In genomic region chr12:120257041-120257821, GRCh38 we compare ENCODE assay signal across 8 cellular contexts. TPM values are rescaled to one million over a fixed set of nuclear protein-coding genes. Genes with fewer than 3 reads are reported as not detected.
DNase-seq lines count a peak whose midpoint lies in the region; ATAC-seq, FAIRE-seq and TF ChIP-seq lines count a peak whose summit lies in the region.

No MANE protein-coding gene starts in this region.

- H3K9ac ChIP-seq in astrocyte (ENCODE audit: low read length) (peak overlapping the region; percentile 61), skeletal muscle satellite cell (ENCODE audit: low read depth, low read length) (peak overlapping the region; percentile 59)

- no peak for TF ChIP-seq CTCF in astrocyte (IDR thresholded peaks at IDR 0.05; ENCODE audit: insufficient read depth, low read depth, low read length)

- H3K36me3 ChIP-seq in astrocyte (ENCODE audit: insufficient read depth, low read length) (peaks cover 10% of the 10 kb centered on the region), skeletal muscle satellite cell (ENCODE audit: insufficient read depth, low read length) (peaks cover 54% of the 10 kb centered on the region)

- FAIRE-seq in astrocyte (lab: Jason Lieb, UNC): peak; percentile 89

- peaks cover 32% of the 10 kb centered on the region for H3K36me3 Mint-ChIP-seq in astrocyte (ENCODE audit: low read depth, unreplicated experiment)

- no peaks in the 10 kb centered on the region for H3K9me3 ChIP-seq in astrocyte (ENCODE audit: insufficient read depth, low read depth, low read length)
- H3K9me3 ChIP-seq in skeletal muscle satellite cell (replicated peaks; ENCODE audit: low read length): no peaks in the 10 kb centered on the region

- no peak for ATAC-seq in HG03469 (IDR thresholded peaks at IDR 0.05; ENCODE audit: unreplicated experiment)

- peak; percentile 84 for DNase-seq in HT1080 (ENCODE audit: low read depth)
- peak; percentile 92 for DNase-seq in astrocyte (ENCODE audit: low read depth)
- peak; percentile 36 to 44 for DNase-seq in hippocampal formation (lab: John Stamatoyannopoulos, UW)
- no peak for DNase-seq in NCI-H524 treated with DMSO at 0.1 percent for 48 hours (lab: John Stamatoyannopoulos, UW)
- no peak for DNase-seq in 8988T
- no peak for DNase-seq in DMS79 treated with DMSO at 0.1 percent for 48 hours (lab: John Stamatoyannopoulos, UW)

- no peak overlapping the region for H2AFZ ChIP-seq in astrocyte (ENCODE audit: low read depth, low read length)

- H3K79me2 ChIP-seq in astrocyte (ENCODE audit: insufficient read depth, low read length): peaks cover 100% of the 10 kb centered on the region

- H3K4me3 ChIP-seq in astrocyte (ENCODE audit: insufficient read depth, low read depth, low read length): peak overlapping the region; percentile 1
- peak overlapping the region; percentile 47 for H3K4me3 ChIP-seq in skeletal muscle satellite cell (ENCODE audit: low read length)

- H3K4me1 ChIP-seq in astrocyte (ENCODE audit: insufficient read depth, low read length) (peaks cover 30% of the 10 kb centered on the region), skeletal muscle satellite cell (ENCODE audit: control insufficient read depth, insufficient read depth, low read length) (peaks cover 67% of the 10 kb centered on the region)

- peaks cover 44% of the 10 kb centered on the region for H3K4me1 Mint-ChIP-seq in astrocyte (ENCODE audit: low read depth, unreplicated experiment)

- H3K27ac ChIP-seq in astrocyte (ENCODE audit: low read depth, low read length): peak overlapping the region; percentile 65

- H3K27ac Mint-ChIP-seq in astrocyte (ENCODE audit: unreplicated experiment): peak overlapping the region; percentile 72

- H3K4me3 Mint-ChIP-seq in astrocyte (ENCODE audit: unreplicated experiment): no peak overlapping the region

- no peaks in the 10 kb centered on the region for H3K27me3 Mint-ChIP-seq in astrocyte (ENCODE audit: low read depth, unreplicated experiment)

- H3K27me3 ChIP-seq in astrocyte (ENCODE audit: insufficient read depth, low read length) (no peaks in the 10 kb centered on the region), skeletal muscle satellite cell (ENCODE audit: control insufficient read depth, insufficient read depth, low read length) (no peaks in the 10 kb centered on the region)

- H3K4me2 ChIP-seq in astrocyte (ENCODE audit: low read length): peak overlapping the region; percentile 84
- H3K4me2 ChIP-seq in skeletal muscle satellite cell (ENCODE audit: low read length): peak overlapping the region; percentile 68

- H3K9me3 Mint-ChIP-seq in astrocyte (ENCODE audit: unreplicated experiment): no peaks in the 10 kb centered on the region

- H4K20me1 ChIP-seq in astrocyte (ENCODE audit: insufficient read depth, low read length): peaks cover 88% of the 10 kb centered on the region

RNA-seq across cellular contexts. Expression of gene PXN, which starts 8.3 kb away (rescaled TPM):
- total RNA-seq in HT1080 (2014; rRNA removed; shearing (Covaris generic)): 162 and 238 TPM in 2 replicates
- polyA plus RNA-seq in HT1080 (2015; cell fraction: cytosol; rRNA removed): 426 and 497 TPM in 2 replicates
- 415 and 447 TPM in 2 replicates for polyA plus RNA-seq in HT1080 (2015; cell fraction: nucleus; rRNA removed)
- total RNA-seq in astrocyte: 126 and 151 TPM in 2 replicates
- total RNA-seq in skeletal muscle satellite cell (2012; rRNA removed): 116 and 118 TPM in 2 replicates

RNA-seq across cellular contexts. Expression of gene RNU4-2, which starts 34.5 kb away (rescaled TPM):
- total RNA-seq in HT1080 (2014; rRNA removed; shearing (Covaris generic)): not detected in 2 replicates
- not detected in 2 replicates for polyA plus RNA-seq in HT1080 (2015; cell fraction: cytosol; rRNA removed)
- polyA plus RNA-seq in HT1080 (2015; cell fraction: nucleus; rRNA removed): not detected in 2 replicates
- total RNA-seq in astrocyte: 2,157 and 2,549 TPM in 2 replicates
- under 0.01 TPM in 2 replicates for total RNA-seq in skeletal muscle satellite cell (2012; rRNA removed)

RNA-seq across cellular contexts. Expression of gene RNU4-1, which starts 35.8 kb away (rescaled TPM):
- total RNA-seq in HT1080 (2014; rRNA removed; shearing (Covaris generic)): not detected in 2 replicates
- not detected in 2 replicates for polyA plus RNA-seq in HT1080 (2015; cell fraction: cytosol; rRNA removed)
- polyA plus RNA-seq in HT1080 (2015; cell fraction: nucleus; rRNA removed): not detected in 2 replicates
- 2,477 and 2,591 TPM in 2 replicates for total RNA-seq in astrocyte
- total RNA-seq in skeletal muscle satellite cell (2012; rRNA removed): under 0.01 TPM in 2 replicates

RNA-seq across cellular contexts. Expression of gene SIRT4, which starts 44.9 kb away (rescaled TPM):
- total RNA-seq in HT1080 (2014; rRNA removed; shearing (Covaris generic)): 0.40 and 1.6 TPM in 2 replicates
- 0.08 and 0.10 TPM in 2 replicates for polyA plus RNA-seq in HT1080 (2015; cell fraction: cytosol; rRNA removed)
- polyA plus RNA-seq in HT1080 (2015; cell fraction: nucleus; rRNA removed): 0.11 and 0.22 TPM in 2 replicates
- total RNA-seq in astrocyte: 2.5 and 2.7 TPM in 2 replicates
- total RNA-seq in skeletal muscle satellite cell (2012; rRNA removed): 0.22 TPM in 1 of 2 replicates, not detected in the other

RNA-seq across cellular contexts. Expression of gene RPLP0, which starts 56.3 kb away (rescaled TPM):
- total RNA-seq in HT1080 (2014; rRNA removed; shearing (Covaris generic)): 4,836 and 5,375 TPM in 2 replicates
- 5,291 and 5,956 TPM in 2 replicates for polyA plus RNA-seq in HT1080 (2015; cell fraction: cytosol; rRNA removed)
- 2,009 and 2,141 TPM in 2 replicates for polyA plus RNA-seq in HT1080 (2015; cell fraction: nucleus; rRNA removed)
- 1,543 and 1,660 TPM in 2 replicates for total RNA-seq in astrocyte
- total RNA-seq in skeletal muscle satellite cell (2012; rRNA removed): 2,666 and 4,433 TPM in 2 replicates

Comparison
In these comparisons a context has a peak if more than half of its experiments do, and no peak if none do; other contexts are left out.
1. DNase-seq: peak in HT1080 (single experiment), astrocyte (single experiment) and hippocampal formation (2 of 2); none in NCI-H524 treated with DMSO at 0.1 percent for 48 hours (single experiment), 8988T (single experiment) and DMS79 treated with DMSO at 0.1 percent for 48 hours (single experiment).
2. RNA of gene RNU4-2, which starts 34.5 kb away (total RNA-seq): 2,157 to 2,549 TPM in astrocyte; not detected in HT1080; every median in the first group is over 1,000 times any median in the second.
3. RNA of gene RNU4-1, which starts 35.8 kb away (total RNA-seq): 2,477 to 2,591 TPM in astrocyte; not detected in HT1080; every median in the first group is over 1,000 times any median in the second.